2 cellular contexts compared by ENCODE assay signal in the genomic region with DNA sequence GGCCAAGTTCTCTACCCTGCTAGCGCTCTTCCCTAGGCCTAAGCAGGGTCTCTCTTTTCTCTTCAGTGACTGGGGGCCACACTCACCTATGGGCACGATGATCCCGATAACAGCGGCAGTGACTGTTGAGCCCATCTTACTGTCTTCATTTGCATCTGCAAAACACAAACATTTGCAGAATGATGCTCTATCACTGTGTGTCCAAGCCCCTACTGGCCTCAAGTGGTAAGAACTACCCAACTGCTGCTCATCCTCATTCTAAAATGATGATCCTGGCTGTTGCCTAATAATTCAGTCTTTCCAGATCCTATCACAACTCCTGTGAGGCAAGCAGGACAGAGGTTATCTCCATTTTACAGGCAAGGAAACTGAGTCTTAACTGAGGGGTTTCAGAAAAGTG.
TF ChIP-seq lines count a peak whose summit lies in the region.

No MANE protein-coding gene starts in this region.

TF ChIP-seq in IMR-90, 13 proteins besides CTCF, POLR2A, EP300 and RAD21:
- TF ChIP-seq MAZ (IDR thresholded peaks at IDR 0.05; ENCODE audit: borderline replicate concordance, low read depth, low read length) (no peak), CEBPB (IDR thresholded peaks at IDR 0.05; ENCODE audit: low read depth, low read length) (peak; percentile 40; the same call in 1 of the 2 replicates)

TF ChIP-seq in GM23338, 12 proteins besides CTCF, POLR2A, EP300 and RAD21:
- TF ChIP-seq, protein P1, sequence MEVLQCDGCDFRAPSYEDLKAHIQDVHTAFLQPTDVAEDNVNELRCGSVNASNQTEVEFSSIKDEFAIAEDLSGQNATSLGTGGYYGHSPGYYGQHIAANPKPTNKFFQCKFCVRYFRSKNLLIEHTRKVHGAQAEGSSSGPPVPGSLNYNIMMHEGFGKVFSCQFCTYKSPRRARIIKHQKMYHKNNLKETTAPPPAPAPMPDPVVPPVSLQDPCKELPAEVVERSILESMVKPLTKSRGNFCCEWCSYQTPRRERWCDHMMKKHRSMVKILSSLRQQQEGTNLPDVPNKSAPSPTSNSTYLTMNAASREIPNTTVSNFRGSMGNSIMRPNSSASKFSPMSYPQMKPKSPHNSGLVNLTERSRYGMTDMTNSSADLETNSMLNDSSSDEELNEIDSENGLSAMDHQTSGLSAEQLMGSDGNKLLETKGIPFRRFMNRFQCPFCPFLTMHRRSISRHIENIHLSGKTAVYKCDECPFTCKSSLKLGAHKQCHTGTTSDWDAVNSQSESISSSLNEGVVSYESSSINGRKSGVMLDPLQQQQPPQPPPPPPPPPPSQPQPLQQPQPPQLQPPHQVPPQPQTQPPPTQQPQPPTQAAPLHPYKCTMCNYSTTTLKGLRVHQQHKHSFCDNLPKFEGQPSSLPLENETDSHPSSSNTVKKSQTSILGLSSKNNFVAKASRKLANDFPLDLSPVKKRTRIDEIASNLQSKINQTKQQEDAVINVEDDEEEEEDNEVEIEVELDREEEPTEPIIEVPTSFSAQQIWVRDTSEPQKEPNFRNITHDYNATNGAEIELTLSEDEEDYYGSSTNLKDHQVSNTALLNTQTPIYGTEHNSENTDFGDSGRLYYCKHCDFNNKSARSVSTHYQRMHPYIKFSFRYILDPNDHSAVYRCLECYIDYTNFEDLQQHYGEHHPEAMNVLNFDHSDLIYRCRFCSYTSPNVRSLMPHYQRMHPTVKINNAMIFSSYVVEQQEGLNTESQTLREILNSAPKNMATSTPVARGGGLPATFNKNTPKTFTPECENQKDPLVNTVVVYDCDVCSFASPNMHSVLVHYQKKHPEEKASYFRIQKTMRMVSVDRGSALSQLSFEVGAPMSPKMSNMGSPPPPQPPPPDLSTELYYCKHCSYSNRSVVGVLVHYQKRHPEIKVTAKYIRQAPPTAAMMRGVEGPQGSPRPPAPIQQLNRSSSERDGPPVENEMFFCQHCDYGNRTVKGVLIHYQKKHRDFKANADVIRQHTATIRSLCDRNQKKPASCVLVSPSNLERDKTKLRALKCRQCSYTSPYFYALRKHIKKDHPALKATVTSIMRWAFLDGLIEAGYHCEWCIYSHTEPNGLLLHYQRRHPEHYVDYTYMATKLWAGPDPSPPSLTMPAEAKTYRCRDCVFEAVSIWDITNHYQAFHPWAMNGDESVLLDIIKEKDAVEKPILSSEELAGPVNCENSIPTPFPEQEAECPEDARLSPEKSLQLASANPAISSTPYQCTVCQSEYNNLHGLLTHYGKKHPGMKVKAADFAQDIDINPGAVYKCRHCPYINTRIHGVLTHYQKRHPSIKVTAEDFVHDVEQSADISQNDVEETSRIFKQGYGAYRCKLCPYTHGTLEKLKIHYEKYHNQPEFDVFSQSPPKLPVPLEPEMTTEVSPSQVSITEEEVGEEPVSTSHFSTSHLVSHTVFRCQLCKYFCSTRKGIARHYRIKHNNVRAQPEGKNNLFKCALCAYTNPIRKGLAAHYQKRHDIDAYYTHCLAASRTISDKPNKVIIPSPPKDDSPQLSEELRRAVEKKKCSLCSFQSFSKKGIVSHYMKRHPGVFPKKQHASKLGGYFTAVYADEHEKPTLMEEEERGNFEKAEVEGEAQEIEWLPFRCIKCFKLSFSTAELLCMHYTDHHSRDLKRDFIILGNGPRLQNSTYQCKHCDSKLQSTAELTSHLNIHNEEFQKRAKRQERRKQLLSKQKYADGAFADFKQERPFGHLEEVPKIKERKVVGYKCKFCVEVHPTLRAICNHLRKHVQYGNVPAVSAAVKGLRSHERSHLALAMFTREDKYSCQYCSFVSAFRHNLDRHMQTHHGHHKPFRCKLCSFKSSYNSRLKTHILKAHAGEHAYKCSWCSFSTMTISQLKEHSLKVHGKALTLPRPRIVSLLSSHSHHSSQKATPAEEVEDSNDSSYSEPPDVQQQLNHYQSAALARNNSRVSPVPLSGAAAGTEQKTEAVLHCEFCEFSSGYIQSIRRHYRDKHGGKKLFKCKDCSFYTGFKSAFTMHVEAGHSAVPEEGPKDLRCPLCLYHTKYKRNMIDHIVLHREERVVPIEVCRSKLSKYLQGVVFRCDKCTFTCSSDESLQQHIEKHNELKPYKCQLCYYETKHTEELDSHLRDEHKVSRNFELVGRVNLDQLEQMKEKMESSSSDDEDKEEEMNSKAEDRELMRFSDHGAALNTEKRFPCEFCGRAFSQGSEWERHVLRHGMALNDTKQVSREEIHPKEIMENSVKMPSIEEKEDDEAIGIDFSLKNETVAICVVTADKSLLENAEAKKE (CRISPR knock-in tag; IDR thresholded peaks at IDR 0.05) = no peak
- TF ChIP-seq ZNF331 (CRISPR knock-in tag; IDR thresholded peaks at IDR 0.05; ENCODE audit: low read depth) = no peak
- no peak for TF ChIP-seq JUNB (IDR thresholded peaks at IDR 0.05; ENCODE audit: unreplicated experiment)
- no peak for TF ChIP-seq ZNF114 (CRISPR knock-in tag; IDR thresholded peaks at IDR 0.05)
- TF ChIP-seq, protein P2, sequence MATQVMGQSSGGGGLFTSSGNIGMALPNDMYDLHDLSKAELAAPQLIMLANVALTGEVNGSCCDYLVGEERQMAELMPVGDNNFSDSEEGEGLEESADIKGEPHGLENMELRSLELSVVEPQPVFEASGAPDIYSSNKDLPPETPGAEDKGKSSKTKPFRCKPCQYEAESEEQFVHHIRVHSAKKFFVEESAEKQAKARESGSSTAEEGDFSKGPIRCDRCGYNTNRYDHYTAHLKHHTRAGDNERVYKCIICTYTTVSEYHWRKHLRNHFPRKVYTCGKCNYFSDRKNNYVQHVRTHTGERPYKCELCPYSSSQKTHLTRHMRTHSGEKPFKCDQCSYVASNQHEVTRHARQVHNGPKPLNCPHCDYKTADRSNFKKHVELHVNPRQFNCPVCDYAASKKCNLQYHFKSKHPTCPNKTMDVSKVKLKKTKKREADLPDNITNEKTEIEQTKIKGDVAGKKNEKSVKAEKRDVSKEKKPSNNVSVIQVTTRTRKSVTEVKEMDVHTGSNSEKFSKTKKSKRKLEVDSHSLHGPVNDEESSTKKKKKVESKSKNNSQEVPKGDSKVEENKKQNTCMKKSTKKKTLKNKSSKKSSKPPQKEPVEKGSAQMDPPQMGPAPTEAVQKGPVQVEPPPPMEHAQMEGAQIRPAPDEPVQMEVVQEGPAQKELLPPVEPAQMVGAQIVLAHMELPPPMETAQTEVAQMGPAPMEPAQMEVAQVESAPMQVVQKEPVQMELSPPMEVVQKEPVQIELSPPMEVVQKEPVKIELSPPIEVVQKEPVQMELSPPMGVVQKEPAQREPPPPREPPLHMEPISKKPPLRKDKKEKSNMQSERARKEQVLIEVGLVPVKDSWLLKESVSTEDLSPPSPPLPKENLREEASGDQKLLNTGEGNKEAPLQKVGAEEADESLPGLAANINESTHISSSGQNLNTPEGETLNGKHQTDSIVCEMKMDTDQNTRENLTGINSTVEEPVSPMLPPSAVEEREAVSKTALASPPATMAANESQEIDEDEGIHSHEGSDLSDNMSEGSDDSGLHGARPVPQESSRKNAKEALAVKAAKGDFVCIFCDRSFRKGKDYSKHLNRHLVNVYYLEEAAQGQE (IDR thresholded peaks at IDR 0.05; ENCODE audit: unreplicated experiment) = no peak
- no peak for TF ChIP-seq CREB1 (CRISPR knock-in tag; IDR thresholded peaks at IDR 0.05; ENCODE audit: low read depth)
- TF ChIP-seq NANOG (IDR thresholded peaks at IDR 0.05; ENCODE audit: borderline replicate concordance) = no peak
- TF ChIP-seq POLR2AphosphoS5 (IDR thresholded peaks at IDR 0.05; ENCODE audit: low read depth) = no peak
- TF ChIP-seq STAT1 (IDR thresholded peaks at IDR 0.05; ENCODE audit: unreplicated experiment) = no peak
- TF ChIP-seq, protein P3, sequence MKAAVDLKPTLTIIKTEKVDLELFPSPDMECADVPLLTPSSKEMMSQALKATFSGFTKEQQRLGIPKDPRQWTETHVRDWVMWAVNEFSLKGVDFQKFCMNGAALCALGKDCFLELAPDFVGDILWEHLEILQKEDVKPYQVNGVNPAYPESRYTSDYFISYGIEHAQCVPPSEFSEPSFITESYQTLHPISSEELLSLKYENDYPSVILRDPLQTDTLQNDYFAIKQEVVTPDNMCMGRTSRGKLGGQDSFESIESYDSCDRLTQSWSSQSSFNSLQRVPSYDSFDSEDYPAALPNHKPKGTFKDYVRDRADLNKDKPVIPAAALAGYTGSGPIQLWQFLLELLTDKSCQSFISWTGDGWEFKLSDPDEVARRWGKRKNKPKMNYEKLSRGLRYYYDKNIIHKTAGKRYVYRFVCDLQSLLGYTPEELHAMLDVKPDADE (IDR thresholded peaks at IDR 0.05) = no peak
- no peak for TF ChIP-seq EZH2phosphoT487 (IDR thresholded peaks at IDR 0.05; ENCODE audit: unreplicated experiment)
- TF ChIP-seq EZH2 (IDR thresholded peaks at IDR 0.05; ENCODE audit: low read depth, unreplicated experiment) = no peak
